ENCODE assay signal across 7 cellular contexts in the genomic region with DNA sequence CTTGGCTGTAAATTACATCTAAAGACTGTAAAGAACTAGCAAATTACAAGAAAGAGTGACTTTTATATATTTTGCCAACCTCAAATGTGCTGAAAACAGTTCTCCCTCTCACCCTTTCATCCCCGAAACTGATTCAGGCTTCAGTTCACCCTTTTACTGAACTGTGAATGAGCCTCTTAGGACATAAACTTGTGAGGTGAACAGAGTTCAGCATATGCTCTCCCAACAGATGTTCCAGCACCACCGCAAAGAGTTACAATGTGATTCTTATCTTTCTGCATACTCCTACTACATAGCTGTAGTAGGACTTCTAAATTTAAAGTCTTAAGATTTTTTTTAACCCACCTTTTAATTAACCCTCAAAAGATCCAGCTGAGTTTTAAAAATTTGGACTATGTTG. TPM values are rescaled to one million over a fixed set of nuclear protein-coding genes. Genes with fewer than 3 reads are reported as not detected.
DNase-seq lines count a peak whose midpoint lies in the region; ATAC-seq and TF ChIP-seq lines count a peak whose summit lies in the region.

No MANE protein-coding gene starts in this region.

- POLR2A ChIA-PET in Panc1 (lab: Charles Lee): interaction anchor here (0.6 kb wide), 1 partner anchor 9 kb away, joined by 4 read pairs; no protein-coding TSS in a partner anchor

- peak; percentile 7 for DNase-seq in HCEC 1CT
- DNase-seq in Panc1 (ENCODE audit: low read depth, low spot score): no peak
- DNase-seq in esophagus squamous epithelium (lab: John Stamatoyannopoulos, UW): no peak
- no peak for DNase-seq in sigmoid colon
- DNase-seq in activated gamma-delta T cell treated with Interleukin-2 at 50 U/mL for 16 hours: no peak

- TF ChIP-seq EP300 in sigmoid colon (IDR thresholded peaks at IDR 0.05): no peak

- H3K9me3 ChIP-seq in Panc1 (ENCODE audit: control insufficient read depth, insufficient read depth, low read depth, low read length) (no peaks in the 10 kb centered on the region), esophagus squamous epithelium (no peaks in the 10 kb centered on the region), sigmoid colon (no peaks in the 10 kb centered on the region)

- in situ Hi-C loops in Panc1 (cut with HindIII; ENCODE audit: low pct_unique_long_range_greater_than_20kb, low sequenced_read_pairs): no loop called here

- CTCF ChIA-PET in Panc1 (lab: Charles Lee): no interaction called here

- H3K27me3 ChIP-seq in Panc1 (ENCODE audit: control insufficient read depth, insufficient read depth, low read length) (no peaks in the 10 kb centered on the region), esophagus squamous epithelium (no peaks in the 10 kb centered on the region), sigmoid colon (no peaks in the 10 kb centered on the region)

- BruUV-seq in Panc1 (replicated peaks; lab: Mats Ljungman, UMichigan): no TSS peak

- H3K36me3 ChIP-seq in Panc1 (ENCODE audit: control insufficient read depth, insufficient read depth, low read length) (no peaks in the 10 kb centered on the region), esophagus squamous epithelium (no peaks in the 10 kb centered on the region), sigmoid colon (no peaks in the 10 kb centered on the region)

- H3K27ac ChIP-seq in Panc1 (ENCODE audit: low read length) (peak overlapping the region; percentile 83; the same call in 1 of the 2 replicates), esophagus squamous epithelium (peak overlapping the region in 1 of 4 donors; percentile 99), sigmoid colon (peak overlapping the region in 1 of 4 donors; percentile 98)

- H3K4me1 ChIP-seq in Panc1 (ENCODE audit: control insufficient read depth, insufficient read depth, low read length) (peaks cover 4% of the 10 kb centered on the region), esophagus squamous epithelium (peaks cover 8 to 36% (median 13%) of the 10 kb centered on the region in 3 donors), sigmoid colon (peaks cover 0 to 22% (median 15%) of the 10 kb centered on the region in 4 donors)

- TF ChIP-seq CTCF in Panc1 (IDR thresholded peaks at IDR 0.05) (no peak), esophagus squamous epithelium (IDR thresholded peaks at IDR 0.05) (no peak), sigmoid colon (IDR thresholded peaks at IDR 0.05) (no peak)

- TF ChIP-seq POLR2A in esophagus squamous epithelium (IDR thresholded peaks at IDR 0.05) (no peak), sigmoid colon (IDR thresholded peaks at IDR 0.05) (no peak), GM18505 (IDR thresholded peaks at IDR 0.05; ENCODE audit: borderline replicate concordance, extremely low read depth, insufficient read depth, insufficient read length) (no peak)

- WGBS in esophagus squamous epithelium, 2 donors: 55 to 59% methylated on average over 2 of the region's 2 CpGs
- 19 to 33% methylated on average over 2 of the region's 2 CpGs for WGBS in sigmoid colon, 2 donors

- intact Hi-C loops in Panc1 (cut with micrococcal nuclease; ENCODE audit: unreplicated experiment) (loop anchor here (10.0 kb wide), 1 partner anchor 187 kb away; no protein-coding TSS in a partner anchor), esophagus squamous epithelium (cut with DNase I) (no loop called here), sigmoid colon (cut with DNase I) (loop anchor here (10.0 kb wide), 2 partner anchors 273 to 627 kb away; a partner anchor contains a TSS)

- H3K4me3 ChIP-seq in Panc1 (ENCODE audit: low read depth in 2 of 2, low read length in 2 of 2): peak overlapping the region; percentile 68
- peak overlapping the region; percentile 90 to 97 (median 94) for H3K4me3 ChIP-seq in esophagus squamous epithelium
- H3K4me3 ChIP-seq in sigmoid colon: peak overlapping the region; percentile 75 to 96 (median 82)

- ATAC-seq in Panc1: no peak
- ATAC-seq in HG03135 (IDR thresholded peaks at IDR 0.05; ENCODE audit: unreplicated experiment): no peak
- ATAC-seq in GM18505 (IDR thresholded peaks at IDR 0.05; ENCODE audit: unreplicated experiment): no peak

RNA-seq across cellular contexts. Expression of a gene that starts 1.2 kb away (rescaled TPM):
- 18.2 TPM for total RNA-seq in Panc1 (2021; ENCODE audit: unreplicated experiment)
- 10.8 TPM for polyA plus RNA-seq in Panc1 (2012; ENCODE audit: insufficient read length)
- total RNA-seq in esophagus squamous epithelium: 10 to 100 TPM in 3 of 4 donors, 1 to 10 TPM in 1; 9.3 to 15.3 (median 11.3) TPM
- total RNA-seq in sigmoid colon: 10 to 100 TPM; 14.4 to 23.5 (median 16.8) TPM
- 1 to 10 TPM; 4.4 to 9.2 (median 4.8) TPM for polyA plus RNA-seq in sigmoid colon
